22 cellular contexts compared by ENCODE assay signal in genomic region chr1:40748841-40749718, GRCh38. TPM values are rescaled to one million over a fixed set of nuclear protein-coding genes. Genes with fewer than 3 reads are reported as not detected.
"Had no signal": no experiment of that assay in that cellular context is flagged by ENCODE, and none has a peak within 500 bp of the region (broad histone marks: within the 10 kb centered on the region; RNA-seq: fewer than 3 reads in every experiment).

No MANE protein-coding gene starts in this region.

- H3K27ac Mint-ChIP-seq: activated CD4-positive, alpha-beta T cell treated with anti-CD3 and anti-CD28 coated beads, Interleukin-2, amount 10 ng/mL, durations not matched to agents 7 days and 5 days; activated naive CD4-positive, alpha-beta T cell treated with anti-CD3 and anti-CD28 coated beads, Interleukin-2, amount 50 U/mL, for 24 hours; mesothelial cell of epicardium had no signal

- H3K4me1 ChIP-seq: breast epithelium, thyroid gland had no signal

- H3K4me3 ChIP-seq: breast epithelium, lung, thyroid gland had no signal

- H3K9me3 ChIP-seq: breast epithelium, thyroid gland had no signal

- H3K27me3 ChIP-seq: breast epithelium, thyroid gland had no signal

- ATAC-seq: activated CD4-positive, CD25-positive, alpha-beta regulatory T cell treated with anti-CD3 and anti-CD28 coated beads, Interleukin-2, amount 50 U/mL, for 24 hours; esophagus mucosa; sciatic nerve had no signal

- H3K4me3 Mint-ChIP-seq: activated CD4-positive, alpha-beta T cell treated with anti-CD3 and anti-CD28 coated beads, Interleukin-2, amount 10 ng/mL, durations not matched to agents 7 days and 5 days; activated naive CD4-positive, alpha-beta T cell treated with anti-CD3 and anti-CD28 coated beads, Interleukin-2, amount 50 U/mL, for 24 hours; mesothelial cell of epicardium; neural crest cell had no signal

- H3K27ac ChIP-seq: breast epithelium, thyroid gland had no signal

- H3K27me3 Mint-ChIP-seq: activated CD4-positive, alpha-beta T cell treated with anti-CD3 and anti-CD28 coated beads, Interleukin-2, amount 10 ng/mL, durations not matched to agents 7 days and 5 days; activated naive CD4-positive, alpha-beta T cell treated with anti-CD3 and anti-CD28 coated beads, Interleukin-2, amount 50 U/mL, for 24 hours had no signal

- H3K9me3 Mint-ChIP-seq: activated CD4-positive, alpha-beta T cell treated with anti-CD3 and anti-CD28 coated beads, Interleukin-2, amount 10 ng/mL, durations not matched to agents 7 days and 5 days; activated naive CD4-positive, alpha-beta T cell treated with anti-CD3 and anti-CD28 coated beads, Interleukin-2, amount 50 U/mL, for 24 hours; mesothelial cell of epicardium; neural crest cell had no signal

- DNase-seq: activated CD4-positive, alpha-beta T cell treated with anti-CD3 and anti-CD28 coated beads, Interleukin-2, amount 10 ng/mL, durations not matched to agents 7 days and 5 days; activated CD8-positive, alpha-beta memory T cell treated with anti-CD3 and anti-CD28 coated beads for 24 hours; activated CD8-positive, alpha-beta memory T cell treated with anti-CD3 and anti-CD28 coated beads, Interleukin-2, amount 50 U/mL, for 48 hours; activated gamma-delta T cell; activated T-cell treated with anti-CD3 and anti-CD28 coated beads, Interleukin-2, amount 50 U/mL, for 48 hours; cortex of kidney; effector CD4-positive, alpha-beta T cell; stimulated activated CD4-positive, alpha-beta T cell treated with anti-CD3 and anti-CD28 coated beads, Interleukin-12 subunit alpha, Interleukin-12 subunit beta, amount 100 ng/mL, for 4 hours; stimulated activated CD4-positive, alpha-beta T cell treated with anti-CD3 and anti-CD28 coated beads, Interleukin-1b, Interleukin-23, amount 100 ng/mL, for 48 hours; stimulated activated naive CD4-positive, alpha-beta T cell treated with Interleukin-2 at 50 U/mL for 16 hours; T-helper 1 cell; T1000; thyroid gland had no signal

RNA-seq across cellular contexts. Expression of gene KCNQ4, which starts 34.5 kb away (rescaled TPM):
- total RNA-seq: osteoblast had no signal
